In genomic region chr20:48921883-48922867, GRCh38 we compare ENCODE assay signal across 8 cellular contexts. TPM values are rescaled to one million over a fixed set of nuclear protein-coding genes. Genes with fewer than 3 reads are reported as not detected.
DNase-seq lines count a peak whose midpoint lies in the region; ATAC-seq and TF ChIP-seq lines count a peak whose summit lies in the region.

No MANE protein-coding gene starts in this region.

- peak overlapping the region; percentile 95 for H3K4me3 Mint-ChIP-seq in T-helper 17 cell
- peak overlapping the region; percentile 92 to 98 (median 95) for H3K4me3 Mint-ChIP-seq in nephron

- peak; percentile 38 for ATAC-seq in GM21423 (IDR thresholded peaks at IDR 0.05; ENCODE audit: unreplicated experiment)
- ATAC-seq in T-helper 17 cell: peak; percentile 57

- TF ChIP-seq CTCF in nephron (IDR thresholded peaks at IDR 0.05; ENCODE audit: unreplicated experiment in 3 of 3): no peak

- peak overlapping the region; percentile 98 for H3K27ac Mint-ChIP-seq in T-helper 17 cell
- peak overlapping the region; percentile 80 to 95 (median 93) for H3K27ac Mint-ChIP-seq in nephron

- H3K4me1 Mint-ChIP-seq in T-helper 17 cell: peaks cover 35% of the 10 kb centered on the region
- H3K4me1 Mint-ChIP-seq in nephron: peaks cover 20% of the 10 kb centered on the region

- no peaks in the 10 kb centered on the region for H3K9me3 Mint-ChIP-seq in nephron

- DNase-seq in DMS53 treated with DMSO at 0.1 percent for 48 hours (lab: John Stamatoyannopoulos, UW; ENCODE audit: unreplicated experiment) (peak; percentile 62), HT1080 (ENCODE audit: low read depth) (peak; percentile 36), T-helper 17 cell (no peak), fibroblast of gingiva (ENCODE audit: low read depth) (peak; percentile 38), NCI-H2107 treated with DMSO at 0.1 percent for 48 hours (lab: John Stamatoyannopoulos, UW; ENCODE audit: unreplicated experiment) (no peak), kidney glomerular epithelial cell (lab: John Stamatoyannopoulos, UW) (no peak)

- H3K36me3 Mint-ChIP-seq in T-helper 17 cell (ENCODE audit: low read depth) (peaks cover 3% of the 10 kb centered on the region), nephron (ENCODE audit: low read depth) (peaks cover 5% of the 10 kb centered on the region)

- no peaks in the 10 kb centered on the region for H3K27me3 Mint-ChIP-seq in T-helper 17 cell
- H3K27me3 Mint-ChIP-seq in nephron (ENCODE audit: low read depth): peaks cover 7% of the 10 kb centered on the region

- no peaks in the 10 kb centered on the region for H3K9me3 ChIP-seq in T-helper 17 cell (ENCODE audit: control insufficient read depth, low read length, poor library complexity, severe bottlenecking)

RNA-seq across cellular contexts. Expression of gene ARFGEF2, which starts 0.7 kb away (rescaled TPM):
- 21.7 and 31.0 TPM in 2 replicates for total RNA-seq in HT1080 (2014; rRNA removed; shearing (Covaris generic))
- 12.6 and 18.1 TPM in 2 replicates for polyA plus RNA-seq in HT1080 (2015; cell fraction: cytosol; rRNA removed)
- polyA plus RNA-seq in HT1080 (2015; cell fraction: nucleus; rRNA removed): 28.6 and 31.9 TPM in 2 replicates
- total RNA-seq in T-helper 17 cell: 10 to 100 TPM; 24.1 to 24.7 TPM

Comparison
In these comparisons a context has a peak if more than half of its experiments do, and no peak if none do; other contexts are left out.
1. DNase-seq: peak in DMS53 treated with DMSO at 0.1 percent for 48 hours (single experiment), HT1080 (single experiment) and fibroblast of gingiva (single experiment); none in T-helper 17 cell (0 of 3), NCI-H2107 treated with DMSO at 0.1 percent for 48 hours (single experiment) and kidney glomerular epithelial cell (single experiment).